In genomic region chr5:145830594-145830993, GRCh38 we compare ENCODE assay signal across 20 cellular contexts. TPM values are rescaled to one million over a fixed set of nuclear protein-coding genes. Genes with fewer than 3 reads are reported as not detected.
DNase-seq lines count a peak whose midpoint lies in the region; ATAC-seq, FAIRE-seq and TF ChIP-seq lines count a peak whose summit lies in the region.
"Had no signal": no experiment of that assay in that cellular context is flagged by ENCODE, and none has a peak within 500 bp of the region (broad histone marks: within the 10 kb centered on the region; RNA-seq: fewer than 3 reads in every experiment).

No MANE protein-coding gene starts in this region.

- H3K4me2 ChIP-seq in PC-3 (ENCODE audit: low read length): no peak overlapping the region

- POLR2A ChIA-PET in PC-3 (lab: Charles Lee; ENCODE audit: unreplicated experiment): no interaction called here

- H3K27me3 ChIP-seq in PC-3 (ENCODE audit: low read length) (no peaks in the 10 kb centered on the region), transverse colon (no peaks in the 10 kb centered on the region)

- H3K4me1 ChIP-seq in PC-3 (ENCODE audit: insufficient read depth, low read length) (peaks cover 15% of the 10 kb centered on the region; the same call in 1 of the 2 replicates), transverse colon (peaks cover 0 to 46% (median 23%) of the 10 kb centered on the region in 4 donors), kidney (ENCODE audit: control insufficient read depth in 1 of 2, insufficient read depth in 1 of 2, low read depth in 1 of 2, low read length in 2 of 2) (peaks cover under 1 to 2% of the 10 kb centered on the region in 2 donors)
- H3K4me1 ChIP-seq: parathyroid adenoma had no signal

- ATAC-seq in PC-3: no peak

- H3K79me2 ChIP-seq in PC-3 (ENCODE audit: low read length): no peaks in the 10 kb centered on the region
- H3K79me2 ChIP-seq: parathyroid adenoma had no signal

- DNase-seq in EL: peak; percentile 16
- DNase-seq in amniotic epithelial cell (ENCODE audit: low read depth): peak; percentile 28
- peak; percentile 60 for DNase-seq in fibroblast of pulmonary artery (ENCODE audit: low read depth)
- peak; percentile 28 for DNase-seq in stromal cell of bone marrow (ENCODE audit: low read depth)
- no peak for DNase-seq in PC-3
- DNase-seq in transverse colon: no peak
- DNase-seq in kidney: no peak
- no peak for DNase-seq in RKO (ENCODE audit: low spot score)
- DNase-seq: activated CD4-positive, alpha-beta T cell treated with anti-CD3 and anti-CD28 coated beads, Interleukin-2, amount 50 U/mL, for 1 hour; activated naive CD4-positive, alpha-beta T cell treated with anti-CD3 and anti-CD28 coated beads, Interleukin-2, amount 10 ng/mL, durations not matched to agents 7 days and 5 days; effector memory CD4-positive, alpha-beta T cell; H7; Karpas-422; NCI-H1417; stimulated activated CD4-positive, alpha-beta T cell treated with anti-CD3 and anti-CD28 coated beads, Interleukin-4, amount 100 ng/mL, for 24 hours had no signal

- H3K9ac ChIP-seq in PC-3 (ENCODE audit: low read length) (no peak overlapping the region), kidney (ENCODE audit: low read length in 2 of 2) (no peak overlapping the region)
- H3K9ac ChIP-seq: parathyroid adenoma had no signal

- H3K9me3 ChIP-seq in PC-3 (ENCODE audit: low read length): no peaks in the 10 kb centered on the region
- H3K9me3 ChIP-seq in transverse colon: no peaks in the 10 kb centered on the region
- H3K9me3 ChIP-seq in kidney (ENCODE audit: control insufficient read depth in 1 of 2, low read length in 2 of 2): no peaks in the 10 kb centered on the region

- H3K9me2 ChIP-seq in PC-3 (replicated peaks; ENCODE audit: low read length): no peaks in the 10 kb centered on the region

- FAIRE-seq in kidney (lab: Jason Lieb, UNC): no peak
- FAIRE-seq: TTC549 had no signal

- CTCF ChIA-PET in PC-3 (lab: Charles Lee): no interaction called here

- H4K20me1 ChIP-seq in PC-3 (ENCODE audit: low read length): no peaks in the 10 kb centered on the region

- no peak for TF ChIP-seq EP300 in transverse colon (IDR thresholded peaks at IDR 0.05; ENCODE audit: low read depth)

- WGBS in transverse colon (ENCODE audit: low coverage in 1 of 2), 2 donors: 14 to 17% methylated on average over 1 of the region's 1 CpG

- H3K27ac ChIP-seq in PC-3 (ENCODE audit: low read length) (no peak overlapping the region), transverse colon (peak overlapping the region in 2 of 4 donors; percentile 16 to 19), kidney (ENCODE audit: low read depth in 2 of 2, low read length in 2 of 2) (no peak overlapping the region)
- H3K27ac ChIP-seq: C4-2B, parathyroid adenoma had no signal

- H2AFZ ChIP-seq in PC-3 (ENCODE audit: low read length): no peak overlapping the region
- H2AFZ ChIP-seq: parathyroid adenoma had no signal

- H3F3A ChIP-seq in PC-3 (ENCODE audit: low read length, unreplicated experiment): no peaks in the 10 kb centered on the region

- no peaks in the 10 kb centered on the region for H3K36me3 ChIP-seq in PC-3 (ENCODE audit: low read depth, low read length)
- H3K36me3 ChIP-seq in transverse colon: no peaks in the 10 kb centered on the region
- H3K36me3 ChIP-seq in kidney (ENCODE audit: control insufficient read depth in 1 of 2, insufficient read depth in 2 of 2, low read length in 2 of 2): no peaks in the 10 kb centered on the region

- no peak overlapping the region for H3K4me3 ChIP-seq in fibroblast of pulmonary artery (replicated peaks; ENCODE audit: low read depth, low read length)
- no peak overlapping the region for H3K4me3 ChIP-seq in PC-3 (ENCODE audit: low read length)
- no peak overlapping the region for H3K4me3 ChIP-seq in transverse colon
- H3K4me3 ChIP-seq in kidney (ENCODE audit: low read length in 2 of 2): no peak overlapping the region

- no TSS peak for BruUV-seq in PC-3 (replicated peaks; lab: Mats Ljungman, UMichigan)

- TF ChIP-seq CTCF in fibroblast of pulmonary artery (IDR thresholded peaks at IDR 0.05; ENCODE audit: low read length, missing control alignments) (no peak), PC-3 (conservative IDR thresholded peaks at IDR 0.05; ENCODE audit: low read depth, low read length) (no peak), transverse colon (IDR thresholded peaks at IDR 0.05) (no peak), kidney (IDR thresholded peaks at IDR 0.05; ENCODE audit: borderline replicate concordance, extremely low read depth, insufficient read depth) (no peak)

- no peak for TF ChIP-seq POLR2A in transverse colon (IDR thresholded peaks at IDR 0.05)

- in situ Hi-C loops in transverse colon (cut with MboI; ENCODE audit: low pct_ligation_motif_present in 1 of 4, low pct_unique_long_range_greater_than_20kb in 1 of 4, low sequenced_read_pairs in 3 of 4): loop anchor here in 1 of 4 donors (25.0 kb wide), 1 partner anchor 1618 kb away; no protein-coding TSS in a partner anchor

- intact Hi-C loops in PC-3 (cut with micrococcal nuclease) (no loop called here), transverse colon (cut with DNase I; ENCODE audit: low total_unique reads) (no loop called here), kidney (cut with DNase I) (no loop called here)

RNA-seq across cellular contexts. Expression of gene PRELID2, which starts 4.5 kb away (rescaled TPM):
- 23.7 and 33.2 TPM in 2 replicates for total RNA-seq in PC-3 (2014; rRNA removed)
- 100 to 1,000 TPM in 2 of 4 donors, 10 to 100 TPM in 2; 23.9 to 143 (median 106) TPM for total RNA-seq in transverse colon
- total RNA-seq in kidney: 12.1 TPM
- polyA plus RNA-seq in kidney (ENCODE audit: insufficient read depth, low read depth, low replicate concordance): 3.8 TPM

RNA-seq across cellular contexts. Expression of gene GRXCR2, which starts 42.2 kb away (rescaled TPM):
- total RNA-seq in PC-3 (2014; rRNA removed) (not detected in 2 replicates), transverse colon (not detected), kidney (not detected)
- not detected for polyA plus RNA-seq in kidney (ENCODE audit: insufficient read depth, low read depth, low replicate concordance)
- total RNA-seq: H7, myocyte, skeletal muscle tissue had no signal

Comparison
In these comparisons a context has a peak if more than half of its experiments do, and no peak if none do; other contexts are left out.
1. DNase-seq: peak in EL (single experiment), amniotic epithelial cell (single experiment), fibroblast of pulmonary artery (single experiment) and stromal cell of bone marrow (single experiment); none in PC-3 (single experiment), transverse colon (single experiment), kidney (single experiment) and RKO (single experiment).